In genomic region chr12:25087596-25087995, GRCh38 we compare ENCODE assay signal across 1 cellular context.
TF ChIP-seq lines count a peak whose summit lies in the region.

No MANE protein-coding gene starts in this region.

TF ChIP-seq in WTC11, 78 proteins besides CTCF, POLR2A, EP300 and RAD21 (continued from another document):
- TF ChIP-seq ATF6 (CRISPR knock-in tag; IDR thresholded peaks at IDR 0.05) = no peak
- TF ChIP-seq ZNF416 (CRISPR knock-in tag; IDR thresholded peaks at IDR 0.05) = no peak
- TF ChIP-seq NR2C2 (CRISPR knock-in tag; IDR thresholded peaks at IDR 0.05) = no peak
